10 cellular contexts compared by ENCODE assay signal in the genomic region with DNA sequence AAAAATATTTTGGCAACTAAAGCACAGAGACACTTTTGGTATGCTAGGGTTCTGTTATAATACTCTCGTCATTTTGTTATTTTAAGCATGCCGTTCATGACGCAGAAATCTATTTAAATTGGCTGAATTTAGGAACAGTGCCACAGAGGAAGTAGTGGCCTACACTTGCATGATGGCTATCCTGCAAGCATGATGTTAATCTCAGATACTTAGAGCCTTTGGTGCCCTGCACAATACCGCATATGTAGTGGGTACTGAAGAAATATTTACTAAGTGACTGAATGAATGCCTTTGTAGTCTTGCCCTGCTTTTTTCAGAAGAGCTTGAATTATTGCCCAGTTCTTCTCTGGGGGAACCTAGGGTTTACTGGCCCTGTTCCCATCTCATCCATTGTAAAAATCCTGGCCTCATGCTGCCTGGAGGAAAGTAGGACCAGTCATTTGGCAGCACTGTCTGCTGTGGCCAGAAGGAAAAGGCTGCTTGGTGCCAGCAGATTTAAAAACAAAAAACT.
A peak's percentile ranks its signal among the peaks of the same experiment; 100 is the strongest.
DNase-seq lines count a peak whose midpoint lies in the region; ATAC-seq and TF ChIP-seq lines count a peak whose summit lies in the region.
"Had no signal": no experiment of that assay in that cellular context is flagged by ENCODE, and none has a peak within 500 bp of the region (broad histone marks: within the 10 kb centered on the region; RNA-seq: fewer than 3 reads in every experiment).

No MANE protein-coding gene starts in this region.

- peaks cover 4% of the 10 kb centered on the region for H3K4me1 ChIP-seq in mucosa of descending colon (ENCODE audit: low read depth)

- no peaks in the 10 kb centered on the region for H3K36me3 ChIP-seq in mucosa of descending colon (ENCODE audit: low read depth)

- peak overlapping the region; percentile 9 for H3K4me3 ChIP-seq in coronary artery
- H3K4me3 ChIP-seq in mucosa of descending colon, result no peak overlapping the region

- peak overlapping the region; percentile 63 to 76 for H3K27ac ChIP-seq in coronary artery

- intact Hi-C loops in mucosa of descending colon (cut with DNase I, micrococcal nuclease), result no loop called here

- TF ChIP-seq CTCF in coronary artery (IDR thresholded peaks at IDR 0.05) (no peak), mucosa of descending colon (IDR thresholded peaks at IDR 0.05) (no peak)

- peak; percentile 23 for DNase-seq in AG08396 (ENCODE audit: low spot score)
- DNase-seq in NCI-H2081 treated with DMSO at 0.1 percent for 48 hours (lab: John Stamatoyannopoulos, UW), result peak; percentile 83
- no peak for DNase-seq in coronary artery (ENCODE audit: low spot score)
- DNase-seq in mucosa of descending colon, result no peak
- DNase-seq in SHP77 treated with DMSO at 0.1 percent for 48 hours (lab: John Stamatoyannopoulos, UW), result no peak
- no peak for DNase-seq in ecto neural progenitor cell (ENCODE audit: low spot score)
- DNase-seq: activated T-cell treated with anti-CD3 and anti-CD28 coated beads, Interleukin-2, amount 50 U/mL, for 24 hours; stimulated activated naive CD4-positive, alpha-beta T cell treated with Interleukin-2 at 50 U/mL for 16 hours had no signal

- no peaks in the 10 kb centered on the region for H3K9me3 ChIP-seq in mucosa of descending colon

- peak; percentile 27 for ATAC-seq in mucosa of descending colon
- no peak for ATAC-seq in GM19467 (IDR thresholded peaks at IDR 0.05; ENCODE audit: unreplicated experiment)
- no peak for ATAC-seq in GM19463 (IDR thresholded peaks at IDR 0.05; ENCODE audit: unreplicated experiment)

Comparison
In these comparisons a context has a peak if more than half of its experiments do, and no peak if none do; other contexts are left out.
1. DNase-seq: peak in AG08396 (single experiment) and NCI-H2081 treated with DMSO at 0.1 percent for 48 hours (single experiment); none in coronary artery (single experiment), mucosa of descending colon (0 of 3), SHP77 treated with DMSO at 0.1 percent for 48 hours (single experiment) and ecto neural progenitor cell (single experiment).